ENCODE assay signal across 21 cellular contexts in the genomic region with DNA sequence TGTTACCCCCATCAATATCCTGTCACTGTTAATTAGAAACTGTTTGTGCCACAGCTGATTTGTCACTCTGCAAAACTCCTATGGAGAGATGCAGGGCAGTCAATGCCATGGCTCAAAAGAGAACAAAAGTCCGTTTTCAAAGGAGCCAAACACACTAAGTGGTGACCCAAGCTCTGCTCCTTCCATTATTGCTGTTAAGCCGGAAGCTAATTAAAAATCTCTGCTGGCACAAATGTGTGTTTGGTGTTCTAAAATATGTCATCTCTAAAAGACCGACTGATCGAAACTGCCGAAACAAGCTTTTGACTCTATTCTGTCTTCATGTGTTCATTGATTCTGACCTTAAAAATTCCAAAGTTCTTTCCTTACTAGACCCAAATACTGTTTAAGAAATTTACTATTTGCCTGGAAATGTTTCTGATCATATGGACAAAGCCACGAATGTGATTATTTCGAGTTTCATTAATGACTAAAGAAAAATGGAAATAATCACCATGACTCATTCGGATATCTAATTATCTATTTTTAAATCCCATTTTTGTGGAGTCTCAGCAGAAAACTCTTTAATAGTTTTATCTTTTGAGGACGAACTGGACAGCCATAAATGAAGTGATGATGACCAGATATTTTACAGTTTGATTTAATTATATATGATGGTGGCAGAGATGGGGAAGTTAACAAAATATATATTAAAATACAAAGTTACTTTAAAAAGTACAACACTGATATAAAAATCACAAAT.
DNase-seq lines count a peak whose midpoint lies in the region; ATAC-seq, FAIRE-seq and TF ChIP-seq lines count a peak whose summit lies in the region.
"Had no signal": no experiment of that assay in that cellular context is flagged by ENCODE, and none has a peak within 500 bp of the region (broad histone marks: within the 10 kb centered on the region; RNA-seq: fewer than 3 reads in every experiment).

No MANE protein-coding gene starts in this region.

- intact Hi-C loops in right lobe of liver (cut with DNase I), result no loop called here

- H3K79me2 ChIP-seq in neural progenitor cell (ENCODE audit: low read depth), result no peaks in the 10 kb centered on the region
- H3K79me2 ChIP-seq in mesendoderm (ENCODE audit: control insufficient read depth, insufficient read depth, low read length), result no peaks in the 10 kb centered on the region

- H3K4me1 Mint-ChIP-seq in neural progenitor cell (peaks cover 28% of the 10 kb centered on the region), endothelial cell (ENCODE audit: unreplicated experiment) (no peaks in the 10 kb centered on the region)
- H3K4me1 Mint-ChIP-seq: B cell; CD14-positive monocyte; CD8-positive, alpha-beta memory T cell had no signal

- H3K4me1 ChIP-seq in neural progenitor cell (no peaks in the 10 kb centered on the region), right lobe of liver (no peaks in the 10 kb centered on the region), mesendoderm (ENCODE audit: control insufficient read depth, low read depth, low read length) (no peaks in the 10 kb centered on the region)

- H3K18ac ChIP-seq in mesendoderm (ENCODE audit: low read length), result no peak overlapping the region

- FAIRE-seq in D721Med (lab: Jason Lieb, UNC), result peak; percentile 86
- FAIRE-seq: GM12892, GM19239, H1 had no signal

- H2BK120ac ChIP-seq in mesendoderm (ENCODE audit: low read depth, low read length), result no peak overlapping the region

- no peak for TF ChIP-seq POLR2A in right lobe of liver (IDR thresholded peaks at IDR 0.05)

- no peak overlapping the region for H2AFZ ChIP-seq in neural progenitor cell (replicated peaks)
- H2AFZ ChIP-seq: GM23248 had no signal

- H3K27ac ChIP-seq in neural progenitor cell (no peak overlapping the region), right lobe of liver (no peak overlapping the region), mesendoderm (ENCODE audit: low read depth, low read length) (no peak overlapping the region)
- H3K27ac ChIP-seq: BLaER1 treated with 17β-estradiol and CSF1 and Interleukin-3, amounts not matched to agents 10 nM and 100 nM; GM23248 had no signal

- H3K27me3 Mint-ChIP-seq in neural progenitor cell (ENCODE audit: insufficient read depth, low read depth) (peaks cover 4% of the 10 kb centered on the region), endothelial cell (ENCODE audit: unreplicated experiment) (no peaks in the 10 kb centered on the region)
- H3K27me3 Mint-ChIP-seq: B cell; CD4-positive, alpha-beta T cell; CD8-positive, alpha-beta memory T cell had no signal

- no peak overlapping the region for H3K27ac Mint-ChIP-seq in neural progenitor cell
- H3K27ac Mint-ChIP-seq in endothelial cell (ENCODE audit: unreplicated experiment), result no peak overlapping the region
- H3K27ac Mint-ChIP-seq: B cell; CD14-positive monocyte; CD4-positive, alpha-beta T cell; CD8-positive, alpha-beta memory T cell had no signal

- H2AK5ac ChIP-seq in mesendoderm (ENCODE audit: low read length), result no peak overlapping the region

- no peak overlapping the region for H3K23ac ChIP-seq in mesendoderm (ENCODE audit: low read length)

- no peak for ATAC-seq in SK-N-SH treated with all-trans-retinoic acid at 6 μM for 48 hours
- ATAC-seq in right lobe of liver, result no peak
- ATAC-seq in HG03342 (IDR thresholded peaks at IDR 0.05; ENCODE audit: unreplicated experiment), result no peak

- H3K9me3 Mint-ChIP-seq in neural progenitor cell (peaks cover 14% of the 10 kb centered on the region), endothelial cell (ENCODE audit: unreplicated experiment) (peaks cover 29% of the 10 kb centered on the region)

- WGBS in right lobe of liver (ENCODE audit: insufficient coverage, low coverage, low lambda C conversion rate, missing lambda C conversion rate), result 49% methylated on average over 9 of the region's 9 CpGs
- WGBS in mesendoderm (ENCODE audit: extremely low coverage, insufficient coverage, low lambda C conversion rate), result no CpG with 5 or more reads among the region's 9 CpGs

- no peak overlapping the region for H2BK5ac ChIP-seq in mesendoderm (ENCODE audit: low read length)

- no peak overlapping the region for H3K4ac ChIP-seq in mesendoderm (ENCODE audit: low read depth, low read length)

- no peaks in the 10 kb centered on the region for H3K36me3 Mint-ChIP-seq in neural progenitor cell
- H3K36me3 Mint-ChIP-seq in endothelial cell (ENCODE audit: low read depth, unreplicated experiment), result peaks cover 5% of the 10 kb centered on the region
- H3K36me3 Mint-ChIP-seq: CD14-positive monocyte; CD8-positive, alpha-beta memory T cell had no signal

- H4K8ac ChIP-seq in mesendoderm (ENCODE audit: low read depth, low read length), result no peak overlapping the region

- H3F3A ChIP-seq in neural progenitor cell (ENCODE audit: low read depth), result no peaks in the 10 kb centered on the region

- no peak overlapping the region for H2BK15ac ChIP-seq in mesendoderm (replicated peaks; ENCODE audit: low read depth)

- H3K4me3 ChIP-seq in neural progenitor cell (no peak overlapping the region), right lobe of liver (no peak overlapping the region), mesendoderm (ENCODE audit: low read length) (no peak overlapping the region)
- H3K4me3 ChIP-seq: BLaER1 treated with 17β-estradiol and CSF1 and Interleukin-3, amounts not matched to agents 10 nM and 100 nM; GM23248 had no signal

- no peak for DNase-seq in D721Med (ENCODE audit: insufficient read length, low spot score)
- DNase-seq in neural progenitor cell (ENCODE audit: low spot score), result peak; percentile 6
- no peak for DNase-seq in right lobe of liver
- no peak for DNase-seq in mesendoderm
- DNase-seq in endothelial cell (ENCODE audit: low spot score), result no peak
- DNase-seq: CD4-positive, alpha-beta T cell; CD8-positive, alpha-beta memory T cell; DMS53; DMS79 treated with DMSO at 0.1 percent for 48 hours; GF-D8; H7; HCEC 1CT had no signal

- H3K4me2 ChIP-seq in neural progenitor cell (no peak overlapping the region), mesendoderm (ENCODE audit: low read length) (no peak overlapping the region)
- H3K4me2 ChIP-seq: BLaER1 treated with 17β-estradiol and CSF1 and Interleukin-3, amounts not matched to agents 10 nM and 100 nM had no signal

- TF ChIP-seq CTCF in D721Med (IDR thresholded peaks at IDR 0.05; ENCODE audit: insufficient read depth, missing control alignments) (no peak), neural progenitor cell (IDR thresholded peaks at IDR 0.05) (no peak), right lobe of liver (IDR thresholded peaks at IDR 0.05) (no peak), endothelial cell (IDR thresholded peaks at IDR 0.05; ENCODE audit: unreplicated experiment) (no peak)

- H3K27me3 ChIP-seq in neural progenitor cell (no peaks in the 10 kb centered on the region), right lobe of liver (no peaks in the 10 kb centered on the region), mesendoderm (ENCODE audit: insufficient read depth, low read length, poor library complexity) (no peaks in the 10 kb centered on the region)
- H3K27me3 ChIP-seq: BLaER1 treated with 17β-estradiol and CSF1 and Interleukin-3, amounts not matched to agents 10 nM and 100 nM had no signal

- H4K5ac ChIP-seq in mesendoderm (ENCODE audit: low read length), result no peak overlapping the region

- H3K9me3 ChIP-seq in neural progenitor cell (ENCODE audit: low read depth) (no peaks in the 10 kb centered on the region), right lobe of liver (no peaks in the 10 kb centered on the region)

- H3K4me3 Mint-ChIP-seq in neural progenitor cell, result no peak overlapping the region
- no peak overlapping the region for H3K4me3 Mint-ChIP-seq in endothelial cell (ENCODE audit: unreplicated experiment)
- H3K4me3 Mint-ChIP-seq: B cell; CD14-positive monocyte; CD4-positive, alpha-beta T cell; CD8-positive, alpha-beta memory T cell had no signal

- H3K79me1 ChIP-seq in mesendoderm (ENCODE audit: low read length), result no peaks in the 10 kb centered on the region

- no peak overlapping the region for H3K56ac ChIP-seq in mesendoderm (ENCODE audit: low read length)

- H4K20me1 ChIP-seq in neural progenitor cell (ENCODE audit: low read depth), result no peaks in the 10 kb centered on the region
- H4K20me1 ChIP-seq: BLaER1 treated with 17β-estradiol and CSF1 and Interleukin-3, amounts not matched to agents 10 nM and 100 nM had no signal

- H3K36me3 ChIP-seq in neural progenitor cell, result no peaks in the 10 kb centered on the region
- H3K36me3 ChIP-seq in right lobe of liver, result no peaks in the 10 kb centered on the region
- H3K36me3 ChIP-seq in mesendoderm (ENCODE audit: control insufficient read depth, insufficient read depth, low read length), result no peaks in the 10 kb centered on the region
- H3K36me3 ChIP-seq: BLaER1 treated with 17β-estradiol and CSF1 and Interleukin-3, amounts not matched to agents 10 nM and 100 nM had no signal

- H3K9ac ChIP-seq in neural progenitor cell, result no peak overlapping the region
- H3K9ac ChIP-seq in mesendoderm (ENCODE audit: low read length), result no peak overlapping the region
- H3K9ac ChIP-seq: BLaER1 treated with 17β-estradiol and CSF1 and Interleukin-3, amounts not matched to agents 10 nM and 100 nM; GM23248 had no signal

TF ChIP-seq in SK-N-SH treated with all-trans-retinoic acid at 6 μM for 48 hours, 23 proteins besides CTCF, POLR2A, EP300 and RAD21 (continues in another document):
- peak; percentile 71; the same call in 1 of the 2 replicates for TF ChIP-seq ZC3H10 (CRISPR knock-in tag; IDR thresholded peaks at IDR 0.05)
- no peak for TF ChIP-seq GLIS3 (CRISPR knock-in tag; IDR thresholded peaks at IDR 0.05)
- TF ChIP-seq, protein P1, sequence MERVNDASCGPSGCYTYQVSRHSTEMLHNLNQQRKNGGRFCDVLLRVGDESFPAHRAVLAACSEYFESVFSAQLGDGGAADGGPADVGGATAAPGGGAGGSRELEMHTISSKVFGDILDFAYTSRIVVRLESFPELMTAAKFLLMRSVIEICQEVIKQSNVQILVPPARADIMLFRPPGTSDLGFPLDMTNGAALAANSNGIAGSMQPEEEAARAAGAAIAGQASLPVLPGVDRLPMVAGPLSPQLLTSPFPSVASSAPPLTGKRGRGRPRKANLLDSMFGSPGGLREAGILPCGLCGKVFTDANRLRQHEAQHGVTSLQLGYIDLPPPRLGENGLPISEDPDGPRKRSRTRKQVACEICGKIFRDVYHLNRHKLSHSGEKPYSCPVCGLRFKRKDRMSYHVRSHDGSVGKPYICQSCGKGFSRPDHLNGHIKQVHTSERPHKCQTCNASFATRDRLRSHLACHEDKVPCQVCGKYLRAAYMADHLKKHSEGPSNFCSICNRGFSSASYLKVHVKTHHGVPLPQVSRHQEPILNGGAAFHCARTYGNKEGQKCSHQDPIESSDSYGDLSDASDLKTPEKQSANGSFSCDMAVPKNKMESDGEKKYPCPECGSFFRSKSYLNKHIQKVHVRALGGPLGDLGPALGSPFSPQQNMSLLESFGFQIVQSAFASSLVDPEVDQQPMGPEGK (CRISPR knock-in tag; IDR thresholded peaks at IDR 0.05; ENCODE audit: borderline replicate concordance), result peak; percentile 76; the same call in 1 of the 2 replicates
- no peak for TF ChIP-seq ZNF565 (CRISPR knock-in tag; conservative IDR thresholded peaks at IDR 0.05; ENCODE audit: low read depth)
- no peak for TF ChIP-seq ZFP3 (CRISPR knock-in tag; IDR thresholded peaks at IDR 0.05)
- no peak for TF ChIP-seq ZNF70 (CRISPR knock-in tag; IDR thresholded peaks at IDR 0.05)
- TF ChIP-seq ZNF8 (CRISPR knock-in tag; IDR thresholded peaks at IDR 0.05), result no peak
- TF ChIP-seq PPARA (CRISPR knock-in tag; IDR thresholded peaks at IDR 0.05; ENCODE audit: borderline replicate concordance), result no peak
